Comparison of ENCODE assay signal across 20 cellular contexts in the genomic region with DNA sequence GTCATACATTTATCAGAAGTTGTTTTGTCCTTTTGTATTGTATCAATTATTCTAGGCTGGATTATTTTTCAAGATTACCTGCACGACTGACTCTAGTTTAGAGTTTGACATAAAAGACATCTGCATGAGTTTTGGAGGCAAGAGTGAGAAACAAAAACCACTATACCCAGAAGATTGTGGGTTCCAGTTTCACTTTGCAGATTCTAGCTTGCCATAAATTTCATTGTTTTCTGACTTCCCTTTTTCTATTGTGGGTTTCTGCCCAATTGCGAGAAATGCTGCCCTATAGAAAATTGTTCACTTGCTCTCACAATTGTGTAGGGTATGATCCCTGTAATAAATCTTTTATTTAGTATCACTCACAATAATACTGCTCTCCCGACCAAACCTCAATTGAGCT.
DNase-seq lines count a peak whose midpoint lies in the region; ATAC-seq, FAIRE-seq and TF ChIP-seq lines count a peak whose summit lies in the region.
"Had no signal": no experiment of that assay in that cellular context is flagged by ENCODE, and none has a peak within 500 bp of the region (broad histone marks: within the 10 kb centered on the region; RNA-seq: fewer than 3 reads in every experiment).

No MANE protein-coding gene starts in this region.

- SMC1A ChIA-PET in GM12878 (lab: Charles Lee; ENCODE audit: uncharacterized antibody, unreplicated experiment), result no interaction called here

- intact Hi-C loops in GM12878 (cut with micrococcal nuclease; ENCODE audit: unreplicated experiment), result no loop called here
- intact Hi-C loops in psoas muscle (cut with DNase I), result no loop called here
- intact Hi-C loops in right cardiac atrium (cut with DNase I), result no loop called here

- H2AFZ ChIP-seq in GM12878 (ENCODE audit: control insufficient read depth, low read depth, low read length), result no peak overlapping the region

- no peaks in the 10 kb centered on the region for H3K79me2 ChIP-seq in GM12878 (ENCODE audit: control insufficient read depth, insufficient read depth, low read length)

- peak; percentile 11 for DNase-seq in NAMALWA (ENCODE audit: low spot score)
- DNase-seq in GM12878 (ENCODE audit: low read depth, low spot score), result peak; percentile 48
- no peak for DNase-seq in psoas muscle
- no peak for DNase-seq in right cardiac atrium
- DNase-seq in NCI-H146 (lab: John Stamatoyannopoulos, UW), result no peak
- DNase-seq: activated CD4-positive, alpha-beta T cell treated with anti-CD3 and anti-CD28 coated beads for 36 hours; activated naive CD8-positive, alpha-beta T cell treated with anti-CD3 and anti-CD28 coated beads, Interleukin-2, amount 50 U/mL, for 24 hours; colonic mucosa; DMS79; glutamatergic neuron; NCI-H1092; NCI-H2107; NCI-H524 treated with DMSO at 0.1 percent for 48 hours; stimulated activated CD4-positive, alpha-beta T cell treated with anti-CD3 and anti-CD28 coated beads, Interleukin-2, amount 100 ng/mL, for 48 hours; stimulated activated naive CD8-positive, alpha-beta T cell treated with anti-CD3 and anti-CD28 coated beads, Interleukin-15, amount 100 ng/mL, for 72 hours had no signal

- no peak overlapping the region for H3K4me2 ChIP-seq in GM12878 (ENCODE audit: control insufficient read depth, insufficient read depth)

- H3K36me3 ChIP-seq in GM12878 (ENCODE audit: control insufficient read depth in 2 of 2, insufficient read depth in 2 of 2, low read length in 1 of 2) (no peaks in the 10 kb centered on the region), psoas muscle (ENCODE audit: insufficient read depth in 1 of 2, low read depth in 1 of 2) (no peaks in the 10 kb centered on the region)
- H3K36me3 ChIP-seq: colonic mucosa had no signal

- H3K9me3 ChIP-seq in GM12878 (replicated peaks; ENCODE audit: control insufficient read depth, insufficient read depth, low read length) (no peaks in the 10 kb centered on the region; the same call in 2 of the 3 replicates), psoas muscle (no peaks in the 10 kb centered on the region), right cardiac atrium (ENCODE audit: control insufficient read depth, low read length) (no peaks in the 10 kb centered on the region)
- H3K9me3 ChIP-seq: colonic mucosa had no signal

- POLR2A ChIA-PET in GM12878 (lab: Charles Lee), result no interaction called here

- TF ChIP-seq EP300 in GM12878 (IDR thresholded peaks at IDR 0.05; ENCODE audit: borderline replicate concordance in 1 of 2, control insufficient read depth in 1 of 2, low read depth in 2 of 2, low read length in 2 of 2), result peak in 1 of 2 experiments; percentile 74; a peak in 2 of 4 replicates

- WGBS in GM12878 (ENCODE audit: insufficient coverage, insufficient replicate concordance, low lambda C conversion rate, missing lambda C conversion rate), result 18% methylated on average over 3 of the region's 3 CpGs
- WGBS in psoas muscle, 3 donors, result 58 to 66% (median 60%) methylated on average over 3 of the region's 3 CpGs
- 69% methylated on average over 3 of the region's 3 CpGs for whole genome bisulfite sequencing in right cardiac atrium

- H3K27ac ChIP-seq in GM12878 (ENCODE audit: control insufficient read depth, insufficient read depth), result no peak overlapping the region
- H3K27ac ChIP-seq in psoas muscle, result no peak overlapping the region
- no peak overlapping the region for H3K27ac ChIP-seq in right cardiac atrium (ENCODE audit: low read length)
- H3K27ac ChIP-seq: colonic mucosa, skin epidermis had no signal

- no TSS peak for BruUV-seq in GM12878 (replicated peaks; lab: Mats Ljungman, UMichigan)

- H3K4me3 ChIP-seq in GM12878 (no peak overlapping the region), psoas muscle (no peak overlapping the region), right cardiac atrium (ENCODE audit: low read length) (no peak overlapping the region)
- H3K4me3 ChIP-seq: colonic mucosa, skin epidermis had no signal

- H3K27me3 ChIP-seq in GM12878 (replicated peaks in 1 of 2; ENCODE audit: control insufficient read depth in 2 of 2, insufficient read depth in 2 of 2, low read length in 1 of 2) (no peaks in the 10 kb centered on the region), psoas muscle (ENCODE audit: insufficient read depth in 3 of 3, low read length in 2 of 3) (no peaks in the 10 kb centered on the region), right cardiac atrium (ENCODE audit: control insufficient read depth, insufficient read depth) (no peaks in the 10 kb centered on the region)
- H3K27me3 ChIP-seq: colonic mucosa had no signal

- H3K9ac ChIP-seq in GM12878 (ENCODE audit: control insufficient read depth, insufficient read depth, low read length), result no peak overlapping the region

- ATAC-seq in GM21423 (IDR thresholded peaks at IDR 0.05; ENCODE audit: unreplicated experiment) (peak; percentile 80), HG03196 (IDR thresholded peaks at IDR 0.05; ENCODE audit: unreplicated experiment) (peak; percentile 71), GM12878 (peak; percentile 96), psoas muscle (no peak), right cardiac atrium (no peak), GM19397 (IDR thresholded peaks at IDR 0.05; ENCODE audit: unreplicated experiment) (no peak)
- ATAC-seq: activated CD4-positive, alpha-beta T cell treated with anti-CD3 and anti-CD28 coated beads for 36 hours; activated naive CD8-positive, alpha-beta T cell treated with anti-CD3 and anti-CD28 coated beads, Interleukin-2, amount 50 U/mL, for 24 hours; HCT116; stimulated activated naive CD8-positive, alpha-beta T cell treated with anti-CD3 and anti-CD28 coated beads, Interleukin-15, amount 100 ng/mL, for 72 hours had no signal

- CTCF ChIA-PET in GM12878 (lab: Yijun Ruan, JAX), result no interaction called here

- in situ Hi-C loops in GM12878 (cut with MboI), result no loop called here

- TF ChIP-seq RAD21 in GM12878 (IDR thresholded peaks at IDR 0.05; ENCODE audit: insufficient read depth, low read depth, low read length), result no peak

- RAD21 ChIA-PET in GM12878 (lab: Charles Lee; ENCODE audit: unreplicated experiment), result interaction anchor here (1.2 kb wide), 1 partner anchor 10 kb away, joined by 3 read pairs; no protein-coding TSS in a partner anchor

- TF ChIP-seq CTCF in GM12878 (IDR thresholded peaks at IDR 0.05 in 2 of 3, conservative IDR thresholded peaks at IDR 0.05 in 1 of 3; ENCODE audit: control insufficient read depth in 2 of 3, extremely low read depth in 1 of 3, insufficient read depth in 1 of 3, low read depth in 3 of 3, low read length in 3 of 3) (no peak), psoas muscle (IDR thresholded peaks at IDR 0.05) (no peak)

- no peak for TF ChIP-seq POLR2A in GM12878 (IDR thresholded peaks at IDR 0.05; ENCODE audit: low read depth, low read length)

- no peaks in the 10 kb centered on the region for H4K20me1 ChIP-seq in GM12878 (ENCODE audit: control insufficient read depth, insufficient read depth)

- no peak for FAIRE-seq in GM12878 (lab: Jason Lieb, UNC)

- no peaks in the 10 kb centered on the region for H3K4me1 ChIP-seq in GM12878 (ENCODE audit: control insufficient read depth, insufficient read depth, low read length)
- no peaks in the 10 kb centered on the region for H3K4me1 ChIP-seq in psoas muscle
- no peaks in the 10 kb centered on the region for H3K4me1 ChIP-seq in right cardiac atrium (ENCODE audit: control insufficient read depth, insufficient read depth, low read length)
- H3K4me1 ChIP-seq: colonic mucosa had no signal

TF ChIP-seq in GM12878, 131 proteins besides CTCF, POLR2A, EP300 and RAD21 (continues in another document):
- TF ChIP-seq MXI1 (IDR thresholded peaks at IDR 0.05; ENCODE audit: low read depth, low read length) (no peak), KLF5 (IDR thresholded peaks at IDR 0.05; ENCODE audit: partially characterized antibody) (no peak), SREBF1 (IDR thresholded peaks at IDR 0.05; ENCODE audit: low read length) (no peak), POLR2AphosphoS2 (IDR thresholded peaks at IDR 0.05; ENCODE audit: low read depth, low read length) (no peak), SP1 (IDR thresholded peaks at IDR 0.05; ENCODE audit: low read depth, low read length) (no peak), YBX1 (IDR thresholded peaks at IDR 0.05) (no peak), SUZ12 (IDR thresholded peaks at IDR 0.05; ENCODE audit: unreplicated experiment) (no peak), MTA2 (IDR thresholded peaks at IDR 0.05; ENCODE audit: low read depth) (peak; percentile 74), SIX5 (IDR thresholded peaks at IDR 0.05; ENCODE audit: low read depth, low read length, severe bottlenecking) (no peak), SMAD1 (IDR thresholded peaks at IDR 0.05; ENCODE audit: low read depth, partially characterized antibody) (peak; percentile 23), SMC3 (IDR thresholded peaks at IDR 0.05; ENCODE audit: borderline replicate concordance, low read length) (no peak), IKZF2 (IDR thresholded peaks at IDR 0.05) (peak in 1 of 2 experiments; percentile 64; a peak in 2 of 4 replicates), PML (IDR thresholded peaks at IDR 0.05; ENCODE audit: low read length) (no peak), NFXL1 (IDR thresholded peaks at IDR 0.05; ENCODE audit: borderline replicate concordance) (no peak), STAT3 (IDR thresholded peaks at IDR 0.05; ENCODE audit: low read depth, low read length) (no peak), FOXK2 (IDR thresholded peaks at IDR 0.05) (no peak), SPI1 (IDR thresholded peaks at IDR 0.05; ENCODE audit: borderline replicate concordance, insufficient read depth, low read depth, low read length) (peak; percentile 84), MEF2A (IDR thresholded peaks at IDR 0.05; ENCODE audit: insufficient read depth, low read depth, low read length) (no peak), RAD51 (IDR thresholded peaks at IDR 0.05) (no peak), ZNF622 (IDR thresholded peaks at IDR 0.05) (no peak), EGR1 (IDR thresholded peaks at IDR 0.05; ENCODE audit: borderline replicate concordance in 1 of 2, low read depth in 2 of 2, low read length in 2 of 2) (no peak), BCL11A (IDR thresholded peaks at IDR 0.05; ENCODE audit: low read depth, low read length) (peak; percentile 33; the same call in 1 of the 2 replicates), ATF7 (IDR thresholded peaks at IDR 0.05; ENCODE audit: low read depth) (0 out of 2 replicates have a peak, but pooled peaks have one; percentile 20), USF1 (IDR thresholded peaks at IDR 0.05; ENCODE audit: borderline replicate concordance, extremely low read length, insufficient read depth, low read depth, low read length) (no peak)

Comparison
In these comparisons a context has a peak if more than half of its experiments do, and no peak if none do; other contexts are left out.
1. ATAC-seq: peak in GM21423 (single experiment), HG03196 (single experiment) and GM12878 (single experiment); none in psoas muscle (0 of 4), right cardiac atrium (0 of 2) and GM19397 (single experiment).
2. DNase-seq: peak in NAMALWA (single experiment) and GM12878 (single experiment); none in psoas muscle (0 of 2), right cardiac atrium (0 of 3) and NCI-H146 (single experiment).